In the genomic region with DNA sequence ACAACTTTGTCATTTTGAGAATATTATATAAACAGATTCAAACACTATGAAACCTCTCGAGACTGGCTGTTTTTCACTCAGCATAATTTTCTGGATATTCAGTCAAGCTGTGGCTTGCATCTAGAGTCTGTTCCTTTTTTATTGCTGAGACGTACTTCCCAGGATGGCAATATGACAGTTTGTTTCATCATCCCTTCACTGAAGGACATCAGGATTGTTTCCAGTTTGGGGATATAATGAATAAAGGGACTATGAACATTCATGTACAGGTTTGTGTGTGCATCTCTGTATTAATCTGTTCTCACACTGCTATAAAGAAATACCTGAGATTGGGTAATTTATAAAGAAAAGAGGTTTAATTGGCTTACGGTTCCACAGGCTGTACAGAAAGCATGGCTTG, we compare ENCODE assay signal across 21 cellular contexts. TPM values are rescaled to one million over a fixed set of nuclear protein-coding genes. Genes with fewer than 3 reads are reported as not detected.
"Had no signal": no experiment of that assay in that cellular context is flagged by ENCODE, and none has a peak within 500 bp of the region (broad histone marks: within the 10 kb centered on the region; RNA-seq: fewer than 3 reads in every experiment).

No MANE protein-coding gene starts in this region.

- H3K36me3 ChIP-seq: SJSA1 had no signal

- H3K9ac ChIP-seq: KMS-11 had no signal

- H3K27ac ChIP-seq: KMS-11, SJSA1, SK-N-MC had no signal

- H3K4me3 ChIP-seq: SJSA1, SK-N-MC had no signal

- DNase-seq: IMR-90, Kasumi-1, MM.1S, NCI-H1092 treated with DMSO at 0.1 percent for 48 hours, NCI-H1436, NCI-H187, NCI-H2029, NCI-H2081 treated with DMSO at 0.1 percent for 48 hours, NCI-H2227 treated with DMSO at 0.1 percent for 48 hours, NCI-H524, NCI-H526 treated with DMSO at 0.1 percent for 48 hours, NCI-H748 treated with DMSO at 0.1 percent for 48 hours, Right ventricle myocardium superior, RPMI8226, SIG-M5 had no signal

- H3K27me3 ChIP-seq: SJSA1 had no signal

- H3K9me3 ChIP-seq: SJSA1 had no signal

- H3K4me2 ChIP-seq: KMS-11 had no signal

- ATAC-seq: HepG2 had no signal

- H3K4me1 ChIP-seq: SJSA1 had no signal

- FAIRE-seq: HepG2, RCC 7860 had no signal

RNA-seq across cellular contexts. Expression of gene PRR15, which starts 35.9 kb away (rescaled TPM):
- total RNA-seq: IMR-90, NCI-H460, Right ventricle myocardium superior, SJSA1 had no signal
- polyA plus RNA-seq: IMR-90 had no signal
